ENCODE assay signal across 2 cellular contexts in the genomic region with DNA sequence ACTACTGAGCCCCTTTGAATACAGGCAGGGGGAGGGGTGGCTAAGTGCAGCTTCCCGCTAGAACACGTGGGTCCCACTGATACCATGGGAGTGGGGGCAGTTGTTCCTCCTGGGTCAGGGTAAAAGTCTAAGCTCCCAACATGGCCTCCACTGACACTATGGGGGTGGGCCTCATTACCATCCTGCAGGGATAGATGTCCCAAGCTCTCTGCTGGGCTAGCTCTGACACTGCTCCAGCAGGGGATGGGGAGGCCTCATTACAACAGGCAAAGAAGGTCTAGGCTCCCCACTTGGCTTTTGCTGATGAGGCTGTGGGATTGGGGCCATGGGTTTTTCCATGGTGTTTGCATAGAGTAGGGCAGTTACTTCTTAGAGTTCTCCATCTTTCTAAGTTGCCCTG.
TF ChIP-seq lines count a peak whose summit lies in the region.

No MANE protein-coding gene starts in this region.

TF ChIP-seq in IMR-90, 13 proteins besides CTCF, POLR2A, EP300 and RAD21:
- TF ChIP-seq RCOR1 (IDR thresholded peaks at IDR 0.05; ENCODE audit: insufficient replicate concordance, low read length) (no peak), MXI1 (IDR thresholded peaks at IDR 0.05; ENCODE audit: borderline replicate concordance, low read depth, low read length) (no peak), NFE2L2 (IDR thresholded peaks at IDR 0.05; ENCODE audit: low read depth, low read length) (no peak), RFX5 (IDR thresholded peaks at IDR 0.05; ENCODE audit: low read depth, low read length) (no peak), MAZ (IDR thresholded peaks at IDR 0.05; ENCODE audit: borderline replicate concordance, low read depth, low read length) (no peak), ELK1 (IDR thresholded peaks at IDR 0.05; ENCODE audit: borderline replicate concordance, low read depth, low read length) (no peak), CHD1 (IDR thresholded peaks at IDR 0.05; ENCODE audit: low read depth, low read length) (no peak), FOS (IDR thresholded peaks at IDR 0.05; ENCODE audit: low read depth, low read length) (no peak), SMC3 (IDR thresholded peaks at IDR 0.05; ENCODE audit: low read depth, low read length) (no peak), BHLHE40 (IDR thresholded peaks at IDR 0.05; ENCODE audit: low read depth, low read length) (no peak), CEBPB (IDR thresholded peaks at IDR 0.05; ENCODE audit: low read depth, low read length) (no peak), MAFK (IDR thresholded peaks at IDR 0.05; ENCODE audit: low read depth, low read length) (no peak)
- TF ChIP-seq, protein P1, sequence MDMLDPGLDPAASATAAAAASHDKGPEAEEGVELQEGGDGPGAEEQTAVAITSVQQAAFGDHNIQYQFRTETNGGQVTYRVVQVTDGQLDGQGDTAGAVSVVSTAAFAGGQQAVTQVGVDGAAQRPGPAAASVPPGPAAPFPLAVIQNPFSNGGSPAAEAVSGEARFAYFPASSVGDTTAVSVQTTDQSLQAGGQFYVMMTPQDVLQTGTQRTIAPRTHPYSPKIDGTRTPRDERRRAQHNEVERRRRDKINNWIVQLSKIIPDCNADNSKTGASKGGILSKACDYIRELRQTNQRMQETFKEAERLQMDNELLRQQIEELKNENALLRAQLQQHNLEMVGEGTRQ (IDR thresholded peaks at IDR 0.05; ENCODE audit: low read depth, low read length), result no peak

TF ChIP-seq in GM12878, 131 proteins besides CTCF, POLR2A, EP300 and RAD21:
- TF ChIP-seq POLR2AphosphoS5 (IDR thresholded peaks at IDR 0.05; ENCODE audit: low read length) (peak; percentile 50; the same call in 1 of the 2 replicates), RBBP5 (conservative IDR thresholded peaks at IDR 0.05) (no peak)
